ENCODE assay signal across 12 cellular contexts in the genomic region with DNA sequence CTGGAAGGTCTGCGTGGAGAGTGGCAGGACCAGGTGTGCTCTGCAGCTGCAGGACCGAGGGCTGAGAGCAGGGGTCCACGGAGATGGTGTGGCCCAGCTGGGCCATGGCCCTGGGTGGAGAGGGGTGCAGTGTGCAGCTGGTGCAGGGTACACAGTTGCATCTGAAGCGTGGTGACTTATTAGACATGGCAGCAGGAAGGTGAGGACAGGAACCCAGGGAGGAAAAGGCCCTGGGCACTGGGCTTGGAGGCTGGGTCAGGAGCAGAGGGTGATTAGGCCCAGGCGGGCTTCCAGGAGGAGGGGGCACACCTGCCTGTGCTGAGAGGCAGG.
DNase-seq lines count a peak whose midpoint lies in the region; ATAC-seq, FAIRE-seq and TF ChIP-seq lines count a peak whose summit lies in the region.
"Had no signal": no experiment of that assay in that cellular context is flagged by ENCODE, and none has a peak within 500 bp of the region (broad histone marks: within the 10 kb centered on the region; RNA-seq: fewer than 3 reads in every experiment).

No MANE protein-coding gene starts in this region.

- no peak overlapping the region for H2AFZ ChIP-seq in astrocyte (ENCODE audit: low read depth, low read length)
- H2AFZ ChIP-seq in neural progenitor cell (replicated peaks): no peak overlapping the region

- H3K9me3 Mint-ChIP-seq in astrocyte (ENCODE audit: unreplicated experiment) (peaks cover 22% of the 10 kb centered on the region), neural progenitor cell (peaks cover 16% of the 10 kb centered on the region)

- no peak for FAIRE-seq in astrocyte (lab: Jason Lieb, UNC)
- FAIRE-seq: bronchial epithelial cell, GM12878 had no signal

- peak overlapping the region in 4 of 10 experiments; percentile 10 to 26 (median 14); a peak in 6 of 20 replicates for H3K4me3 ChIP-seq in BLaER1 treated with 17β-estradiol and CSF1 and Interleukin-3, amounts not matched to agents 10 nM and 100 nM
- H3K4me3 ChIP-seq in HL-60 (replicated peaks; ENCODE audit: insufficient read depth, low read length) (no peak overlapping the region), astrocyte (ENCODE audit: insufficient read depth, low read depth, low read length) (no peak overlapping the region), neural progenitor cell (no peak overlapping the region)
- H3K4me3 ChIP-seq: GM12878, suprapubic skin had no signal

- H3K27me3 ChIP-seq in BLaER1 treated with 17β-estradiol and CSF1 and Interleukin-3, amounts not matched to agents 10 nM and 100 nM: peaks cover 0 to 15% (median 0%) of the 10 kb centered on the region in 11 experiments; a peak in 5 of 22 replicates
- H3K27me3 ChIP-seq in HL-60 (ENCODE audit: insufficient read depth, poor library complexity, severe bottlenecking): no peaks in the 10 kb centered on the region
- H3K27me3 ChIP-seq in astrocyte (ENCODE audit: insufficient read depth, low read length): no peaks in the 10 kb centered on the region
- no peaks in the 10 kb centered on the region for H3K27me3 ChIP-seq in neural progenitor cell
- H3K27me3 ChIP-seq: suprapubic skin had no signal

- H3K36me3 Mint-ChIP-seq in astrocyte (ENCODE audit: low read depth, unreplicated experiment) (peaks cover 11% of the 10 kb centered on the region), neural progenitor cell (peaks cover 3% of the 10 kb centered on the region)

- TF ChIP-seq CTCF in HL-60 (IDR thresholded peaks at IDR 0.05; ENCODE audit: insufficient read depth, low read length) (no peak), astrocyte (IDR thresholded peaks at IDR 0.05; ENCODE audit: insufficient read depth, low read depth, low read length) (no peak), neural progenitor cell (IDR thresholded peaks at IDR 0.05) (no peak)

- peak overlapping the region; percentile 63 to 99 (median 92) for H3K4me2 ChIP-seq in BLaER1 treated with 17β-estradiol and CSF1 and Interleukin-3, amounts not matched to agents 10 nM and 100 nM
- H3K4me2 ChIP-seq in astrocyte (ENCODE audit: low read length) (no peak overlapping the region), neural progenitor cell (no peak overlapping the region)

- peaks cover 35% of the 10 kb centered on the region for H3K4me1 Mint-ChIP-seq in astrocyte (ENCODE audit: low read depth, unreplicated experiment)
- H3K4me1 Mint-ChIP-seq in neural progenitor cell: peaks cover 48% of the 10 kb centered on the region

- peaks cover 0 to 20% (median 8%) of the 10 kb centered on the region in 11 experiments; a peak in 9 of 22 replicates for H3K36me3 ChIP-seq in BLaER1 treated with 17β-estradiol and CSF1 and Interleukin-3, amounts not matched to agents 10 nM and 100 nM
- H3K36me3 ChIP-seq in astrocyte (ENCODE audit: insufficient read depth, low read length): no peaks in the 10 kb centered on the region
- no peaks in the 10 kb centered on the region for H3K36me3 ChIP-seq in neural progenitor cell
- H3K36me3 ChIP-seq: suprapubic skin had no signal

- H3K79me2 ChIP-seq in astrocyte (ENCODE audit: insufficient read depth, low read length) (no peaks in the 10 kb centered on the region), neural progenitor cell (ENCODE audit: low read depth) (no peaks in the 10 kb centered on the region)

- H3K27me3 Mint-ChIP-seq in astrocyte (ENCODE audit: low read depth, unreplicated experiment) (peaks cover 24% of the 10 kb centered on the region), neural progenitor cell (ENCODE audit: insufficient read depth, low read depth) (peaks cover 27% of the 10 kb centered on the region)

- H3K4me1 ChIP-seq in BLaER1 treated with 17β-estradiol and CSF1 and Interleukin-3, amounts not matched to agents 10 nM and 100 nM: peaks cover 82 to 88% (median 84%) of the 10 kb centered on the region in 10 experiments
- peaks cover 58% of the 10 kb centered on the region for H3K4me1 ChIP-seq in astrocyte (ENCODE audit: insufficient read depth, low read length)
- peaks cover 11% of the 10 kb centered on the region for H3K4me1 ChIP-seq in neural progenitor cell

- no peak for ATAC-seq in HG02678 (IDR thresholded peaks at IDR 0.05; ENCODE audit: unreplicated experiment)
- ATAC-seq: GM12878 had no signal

- peak overlapping the region; percentile 64 to 86 (median 77) for H3K27ac ChIP-seq in BLaER1 treated with 17β-estradiol and CSF1 and Interleukin-3, amounts not matched to agents 10 nM and 100 nM
- H3K27ac ChIP-seq in HL-60 (replicated peaks) (peak overlapping the region; percentile 53), astrocyte (ENCODE audit: low read depth, low read length) (peak overlapping the region; percentile 58), neural progenitor cell (no peak overlapping the region)
- H3K27ac ChIP-seq: suprapubic skin had no signal

- no peaks in the 10 kb centered on the region for H3F3A ChIP-seq in neural progenitor cell (ENCODE audit: low read depth)

- peaks cover 0 to 24% (median 0%) of the 10 kb centered on the region in 11 experiments; a peak in 5 of 22 replicates for H4K20me1 ChIP-seq in BLaER1 treated with 17β-estradiol and CSF1 and Interleukin-3, amounts not matched to agents 10 nM and 100 nM
- H4K20me1 ChIP-seq in astrocyte (ENCODE audit: insufficient read depth, low read length) (no peaks in the 10 kb centered on the region), neural progenitor cell (ENCODE audit: low read depth) (no peaks in the 10 kb centered on the region)

- H3K9me3 ChIP-seq in BLaER1 treated with 17β-estradiol and CSF1 and Interleukin-3, amounts not matched to agents 10 nM and 100 nM (replicated peaks in 1 of 11): peaks cover 30 to 46% (median 38%) of the 10 kb centered on the region in 11 experiments
- H3K9me3 ChIP-seq in astrocyte (ENCODE audit: insufficient read depth, low read depth, low read length) (peaks cover 6% of the 10 kb centered on the region), neural progenitor cell (ENCODE audit: low read depth) (no peaks in the 10 kb centered on the region)
- H3K9me3 ChIP-seq: suprapubic skin had no signal

- DNase-seq in HL-60 (ENCODE audit: low read depth in 1 of 2, low spot score in 1 of 2) (no peak), astrocyte (ENCODE audit: low read depth) (no peak), neural progenitor cell (ENCODE audit: low spot score) (no peak), HK-2 (ENCODE audit: unreplicated experiment) (no peak), H4 (ENCODE audit: low spot score) (no peak)
- DNase-seq: NCI-H1694 treated with DMSO at 0.1 percent for 48 hours, NCI-H524 had no signal

- H3K9ac ChIP-seq in BLaER1 treated with 17β-estradiol and CSF1 and Interleukin-3, amounts not matched to agents 10 nM and 100 nM: peak overlapping the region in 7 of 11 experiments; percentile 9 to 68 (median 42); a peak in 11 of 22 replicates
- no peak overlapping the region for H3K9ac ChIP-seq in astrocyte (ENCODE audit: low read length)
- no peak overlapping the region for H3K9ac ChIP-seq in neural progenitor cell

- H3K4me3 Mint-ChIP-seq in astrocyte (ENCODE audit: unreplicated experiment): no peak overlapping the region
- no peak overlapping the region for H3K4me3 Mint-ChIP-seq in neural progenitor cell

- peak overlapping the region; percentile 42 for H3K27ac Mint-ChIP-seq in astrocyte (ENCODE audit: unreplicated experiment)
- peak overlapping the region; percentile 46 for H3K27ac Mint-ChIP-seq in neural progenitor cell

Comparison
In these comparisons a context has a peak if more than half of its experiments do, and no peak if none do; other contexts are left out.
1. H3K4me2 ChIP-seq: peak in BLaER1 treated with 17β-estradiol and CSF1 and Interleukin-3, amounts not matched to agents 10 nM and 100 nM (11 of 11); none in astrocyte (single experiment) and neural progenitor cell (single experiment).
2. H3K9ac ChIP-seq: peak in BLaER1 treated with 17β-estradiol and CSF1 and Interleukin-3, amounts not matched to agents 10 nM and 100 nM (7 of 11); none in astrocyte (single experiment) and neural progenitor cell (single experiment).